In the genomic region with DNA sequence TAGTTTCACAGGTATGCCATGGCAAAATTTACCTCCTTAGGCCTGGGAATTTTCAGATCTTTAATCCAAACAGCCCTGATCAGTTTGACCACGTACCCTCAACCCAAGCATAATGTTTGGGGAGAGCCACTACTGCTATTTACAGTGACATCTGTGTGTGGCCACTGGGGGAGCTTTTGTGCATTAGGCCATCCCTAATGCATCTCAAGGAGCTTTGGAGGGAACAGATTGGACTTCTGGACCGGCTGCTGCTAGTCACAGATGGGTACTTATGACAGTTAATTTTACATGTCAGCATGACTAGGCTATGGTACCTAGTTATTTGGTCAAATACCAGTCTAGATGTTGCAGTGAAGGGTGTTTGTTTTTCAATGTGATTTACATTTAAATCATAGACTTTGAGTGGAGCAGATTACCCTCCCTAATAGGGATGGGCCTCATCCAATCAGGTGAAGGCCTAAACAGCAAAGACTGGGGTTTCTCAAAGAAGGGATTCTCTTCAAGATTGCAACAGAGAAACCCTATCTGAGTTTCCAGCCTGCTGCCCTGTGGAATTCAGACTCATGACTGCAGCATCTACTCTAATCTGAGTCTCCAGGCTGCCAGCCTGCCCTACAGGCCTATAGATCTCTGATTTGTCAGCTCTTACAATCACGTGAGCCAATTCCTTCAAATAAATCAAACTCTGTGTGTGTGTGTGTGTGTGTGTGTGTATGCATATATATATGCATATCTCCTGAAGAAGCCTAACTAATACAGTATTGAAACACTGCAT, we compare ENCODE assay signal across 15 cellular contexts. TPM values are rescaled to one million over a fixed set of nuclear protein-coding genes. Genes with fewer than 3 reads are reported as not detected.
DNase-seq lines count a peak whose midpoint lies in the region; ATAC-seq, FAIRE-seq and TF ChIP-seq lines count a peak whose summit lies in the region.
"Had no signal": no experiment of that assay in that cellular context is flagged by ENCODE, and none has a peak within 500 bp of the region (broad histone marks: within the 10 kb centered on the region; RNA-seq: fewer than 3 reads in every experiment).

No MANE protein-coding gene starts in this region.

- no peaks in the 10 kb centered on the region for H3K9me3 Mint-ChIP-seq in Caco-2 (ENCODE audit: unreplicated experiment)
- H3K9me3 Mint-ChIP-seq: activated naive CD8-positive, alpha-beta T cell treated with anti-CD3 and anti-CD28 coated beads for 36 hours had no signal

- ATAC-seq in RWPE2 (ENCODE audit: low read depth), result no peak
- ATAC-seq: pancreas had no signal

- H3K9me3 ChIP-seq in Caco-2 (no peaks in the 10 kb centered on the region), HEK293 (ENCODE audit: control insufficient read depth, insufficient read depth, low read depth, low read length) (no peaks in the 10 kb centered on the region), RWPE2 (ENCODE audit: severe bottlenecking) (no peaks in the 10 kb centered on the region), ascending aorta (no peaks in the 10 kb centered on the region)
- H3K9me3 ChIP-seq: BLaER1, heart left ventricle, pancreas, Peyer's patch had no signal

- TF ChIP-seq CTCF in Caco-2 (IDR thresholded peaks at IDR 0.05; ENCODE audit: insufficient read depth in 1 of 2, low read depth in 1 of 2, low read length in 1 of 2, severe bottlenecking in 1 of 2, unreplicated experiment in 1 of 2) (peak; percentile 11 to 21), HEK293 (tag by site-specific recombination; IDR thresholded peaks at IDR 0.05) (no peak), RWPE2 (IDR thresholded peaks at IDR 0.05; ENCODE audit: poor library complexity, severe bottlenecking) (peak; percentile 22), fibroblast of mammary gland (conservative IDR thresholded peaks at IDR 0.05; ENCODE audit: control insufficient read depth, insufficient read depth, low read depth, low read length) (peak; percentile 18), ascending aorta (IDR thresholded peaks at IDR 0.05) (peak in 1 of 3 experiments; percentile 11)

- H3K36me3 Mint-ChIP-seq in Caco-2 (ENCODE audit: insufficient read depth, unreplicated experiment), result no peaks in the 10 kb centered on the region
- H3K36me3 Mint-ChIP-seq: activated naive CD8-positive, alpha-beta T cell treated with anti-CD3 and anti-CD28 coated beads for 36 hours had no signal

- peaks cover 16% of the 10 kb centered on the region for H3K27me3 Mint-ChIP-seq in Caco-2 (ENCODE audit: insufficient read depth, unreplicated experiment)

- H3K27me3 ChIP-seq in Caco-2 (replicated peaks; ENCODE audit: control insufficient read depth, insufficient read depth, low read length) (peaks cover 1% of the 10 kb centered on the region; the same call in 1 of the 2 replicates), RWPE2 (ENCODE audit: insufficient read depth, poor library complexity, severe bottlenecking) (peaks cover 5% of the 10 kb centered on the region), ascending aorta (no peaks in the 10 kb centered on the region)
- H3K27me3 ChIP-seq: BLaER1, pancreas, Peyer's patch had no signal

- H3K4me3 ChIP-seq in Caco-2 (ENCODE audit: low read depth, low read length) (no peak overlapping the region), HEK293 (ENCODE audit: low read depth, low read length) (no peak overlapping the region), RWPE2 (ENCODE audit: severe bottlenecking) (no peak overlapping the region), fibroblast of mammary gland (ENCODE audit: control insufficient read depth, low read depth, low read length) (no peak overlapping the region), ascending aorta (no peak overlapping the region)
- H3K4me3 ChIP-seq: BLaER1, GM23248, heart left ventricle, pancreas, Peyer's patch had no signal

- intact Hi-C loops in Caco-2 (cut with micrococcal nuclease; ENCODE audit: unreplicated experiment), result no loop called here
- intact Hi-C loops in ascending aorta (cut with DNase I), result no loop called here

- no peak for FAIRE-seq in RCC 7860 (lab: Jason Lieb, UNC)
- FAIRE-seq: pancreas had no signal

- H3K36me3 ChIP-seq in Caco-2 (ENCODE audit: control insufficient read depth, insufficient read depth, low read length) (no peaks in the 10 kb centered on the region), HEK293 (ENCODE audit: control insufficient read depth in 2 of 2, insufficient read depth in 1 of 2, low read length in 2 of 2) (no peaks in the 10 kb centered on the region), RWPE2 (ENCODE audit: low read depth) (no peaks in the 10 kb centered on the region), ascending aorta (no peaks in the 10 kb centered on the region)
- H3K36me3 ChIP-seq: BLaER1, heart left ventricle, pancreas, Peyer's patch had no signal

- CTCF ChIA-PET in Caco-2 (lab: Charles Lee), result interaction anchor here (0.7 kb wide), 1 partner anchor 38 kb away, joined by 4 read pairs; a partner anchor contains a TSS
- CTCF ChIA-PET in HEK293 (lab: Yijun Ruan, JAX), result interaction anchor here (0.7 to 1.5 kb wide), 3 partner anchors 12 to 195 kb away, joined by 3 to 6 read pairs (median 5); no protein-coding TSS in a partner anchor

- no peaks in the 10 kb centered on the region for H3K4me1 Mint-ChIP-seq in Caco-2 (ENCODE audit: low read depth, unreplicated experiment)
- H3K4me1 Mint-ChIP-seq: activated naive CD8-positive, alpha-beta T cell treated with anti-CD3 and anti-CD28 coated beads for 36 hours had no signal

- POLR2A ChIA-PET in Caco-2 (lab: Charles Lee) (no interaction called here), HEK293 (lab: Yijun Ruan, JAX) (no interaction called here)

- H3K27ac ChIP-seq in HEK293 (ENCODE audit: extremely low read depth, low read depth, low read length) (no peak overlapping the region), RWPE2 (ENCODE audit: poor library complexity, severe bottlenecking) (no peak overlapping the region), ascending aorta (no peak overlapping the region)
- H3K27ac ChIP-seq: BLaER1, GM23248, heart left ventricle, pancreas, Peyer's patch had no signal

- no peak overlapping the region for H3K27ac Mint-ChIP-seq in Caco-2 (ENCODE audit: unreplicated experiment)
- H3K27ac Mint-ChIP-seq: activated naive CD8-positive, alpha-beta T cell treated with anti-CD3 and anti-CD28 coated beads for 36 hours had no signal

- no peak overlapping the region for H3K4me3 Mint-ChIP-seq in Caco-2 (ENCODE audit: unreplicated experiment)
- H3K4me3 Mint-ChIP-seq: activated naive CD8-positive, alpha-beta T cell treated with anti-CD3 and anti-CD28 coated beads for 36 hours had no signal

- no peaks in the 10 kb centered on the region for H3K4me1 ChIP-seq in Caco-2
- no peaks in the 10 kb centered on the region for H3K4me1 ChIP-seq in HEK293 (ENCODE audit: control insufficient read depth, insufficient read depth, low read length)
- no peaks in the 10 kb centered on the region for H3K4me1 ChIP-seq in RWPE2 (ENCODE audit: insufficient read depth, poor library complexity, severe bottlenecking)
- no peaks in the 10 kb centered on the region for H3K4me1 ChIP-seq in ascending aorta
- H3K4me1 ChIP-seq: pancreas, Peyer's patch had no signal

- DNase-seq in Caco-2 (no peak), RWPE2 (ENCODE audit: low spot score) (no peak), fibroblast of mammary gland (ENCODE audit: low read depth) (no peak), ascending aorta (ENCODE audit: low spot score in 2 of 2) (no peak), RCC 7860 (ENCODE audit: low spot score) (no peak), KG1 (lab: John Stamatoyannopoulos, UW) (no peak)
- no peak for DNase-seq in activated CD4-positive, CD25-positive, alpha-beta regulatory T cell treated with anti-CD3 and anti-CD28 coated beads, Interleukin-2, amount 50 U/mL, for 72 hours
- DNase-seq: activated naive CD8-positive, alpha-beta T cell treated with anti-CD3 and anti-CD28 coated beads for 36 hours; GM23248; heart left ventricle; pancreas; Peyer's patch; stimulated activated CD4-positive, alpha-beta T cell treated with anti-CD3 and anti-CD28 coated beads, Interleukin-15, amount 100 ng/mL, for 24 hours had no signal

- no TSS peak for BruUV-seq in Caco-2 (replicated peaks; lab: Mats Ljungman, UMichigan)

TF ChIP-seq in HEK293, 187 proteins besides CTCF, POLR2A, EP300 and RAD21:
- TF ChIP-seq ZNF623 (tag by site-specific recombination; IDR thresholded peaks at IDR 0.05), result no peak
- no peak for TF ChIP-seq OVOL3 (tag by site-specific recombination; IDR thresholded peaks at IDR 0.05)
- peak; percentile 63 for TF ChIP-seq ZNF10 (tag by site-specific recombination; IDR thresholded peaks at IDR 0.05)
- no peak for TF ChIP-seq GFI1B (tag by site-specific recombination; IDR thresholded peaks at IDR 0.05)

RNA-seq across cellular contexts. Expression of a gene that starts 37.9 kb away (rescaled TPM):
- total RNA-seq in Caco-2 (2022), result 0.43 and 0.97 TPM in 2 replicates
- total RNA-seq in ascending aorta, result 53.5 TPM

Comparison
In these comparisons a context has a peak if more than half of its experiments do, and no peak if none do; other contexts are left out.
1. RNA of a gene that starts 37.9 kb away (total RNA-seq): 53.5 TPM in ascending aorta (single experiment); 0.43 to 0.97 TPM in Caco-2; every median in the first group is over 10 times any median in the second.